ENCODE assay signal across 11 cellular contexts in genomic region chr10:25417611-25418010, GRCh38.
"Had no signal": no experiment of that assay in that cellular context is flagged by ENCODE, and none has a peak within 500 bp of the region (broad histone marks: within the 10 kb centered on the region; RNA-seq: fewer than 3 reads in every experiment).

No MANE protein-coding gene starts in this region.

- H3K4me2 ChIP-seq: KMS-11 had no signal

- ATAC-seq: HCT116, HepG2 had no signal

- H3K4me1 Mint-ChIP-seq: IgD-negative memory B cell had no signal

- H3K27ac ChIP-seq: GM23248, HL-60, KMS-11 had no signal

- H3K9me3 ChIP-seq: HAP-1 had no signal

- H3K36me3 ChIP-seq: HAP-1 had no signal

- H3K27ac Mint-ChIP-seq: HFFc6, IgD-negative memory B cell had no signal

- H3K4me3 ChIP-seq: GM23248, HAP-1 had no signal

- H3K36me3 Mint-ChIP-seq: IgD-negative memory B cell had no signal

- H3K27me3 Mint-ChIP-seq: IgD-negative memory B cell had no signal

- H2AFZ ChIP-seq: GM23248 had no signal

- FAIRE-seq: HepG2 had no signal

- DNase-seq: GM23248, GOT3, H7, HFFc6, KBM-7 had no signal

- H3K4me1 ChIP-seq: HAP-1 had no signal

- H3K4me3 Mint-ChIP-seq: HFFc6, IgD-negative memory B cell had no signal

- H3K9ac ChIP-seq: GM23248, KMS-11 had no signal
